ENCODE assay signal across 14 cellular contexts in genomic region chr22:43435851-43436535, GRCh38. TPM values are rescaled to one million over a fixed set of nuclear protein-coding genes. Genes with fewer than 3 reads are reported as not detected.
DNase-seq lines count a peak whose midpoint lies in the region; ATAC-seq, FAIRE-seq and TF ChIP-seq lines count a peak whose summit lies in the region.
"Had no signal": no experiment of that assay in that cellular context is flagged by ENCODE, and none has a peak within 500 bp of the region (broad histone marks: within the 10 kb centered on the region; RNA-seq: fewer than 3 reads in every experiment).

No MANE protein-coding gene starts in this region.

- DNase-seq in NCI-H1417 (lab: John Stamatoyannopoulos, UW) (peak in 2 of 3 experiments; percentile 70 to 74), NCI-H1417 treated with DMSO at 0.1 percent for 48 hours (lab: John Stamatoyannopoulos, UW) (no peak), NCI-H146 (lab: John Stamatoyannopoulos, UW) (peak; percentile 78), NCI-H774 (lab: John Stamatoyannopoulos, UW) (peak; percentile 52), pancreas (peak; percentile 75 to 92 (median 84)), COLO829 (ENCODE audit: low spot score) (no peak)
- DNase-seq in activated T-cell treated with anti-CD3 and anti-CD28 coated beads, Interleukin-2, amount 50 U/mL, for 1 hour = no peak
- DNase-seq: 8988T; activated CD8-positive, alpha-beta memory T cell treated with anti-CD3 and anti-CD28 coated beads, Interleukin-2, amount 50 U/mL, for 48 hours; dermis blood vessel endothelial cell had no signal

- peak overlapping the region in 3 of 4 donors; percentile 31 to 73 (median 66) for H3K27ac ChIP-seq in pancreas

- ATAC-seq in pancreas (peak; percentile 96 to 99 (median 98)), HG02970 (IDR thresholded peaks at IDR 0.05; ENCODE audit: low FRiP score, unreplicated experiment) (no peak)
- ATAC-seq: WTC11 had no signal

- H3K27me3 ChIP-seq in pancreas = no peaks in the 10 kb centered on the region

- intact Hi-C loops in pancreas (cut with DNase I) = no loop called here

- no peak for FAIRE-seq in pancreas (lab: Jason Lieb, UNC)

- H3K4me3 ChIP-seq in pancreas = no peak overlapping the region
- H3K4me3 ChIP-seq: lung had no signal

- H3K4me1 ChIP-seq in pancreas = peaks cover 0 to 9% (median 5%) of the 10 kb centered on the region in 3 donors

- no peak for TF ChIP-seq CTCF in pancreas (IDR thresholded peaks at IDR 0.05)

- no peaks in the 10 kb centered on the region for H3K36me3 ChIP-seq in pancreas

- no peaks in the 10 kb centered on the region for H3K9me3 ChIP-seq in pancreas

- 18 to 19% methylated on average over 19 of the region's 19 CpGs for WGBS in pancreas, 2 donors

RNA-seq across cellular contexts. Expression of gene MPPED1, which starts 24.2 kb away (rescaled TPM):
- total RNA-seq in pancreas = not detected
- under 1 TPM in 1 of 2 donors, not detected in 1; 0.05 TPM for polyA plus RNA-seq in pancreas
- total RNA-seq: dermis blood vessel endothelial cell, subcutaneous adipose tissue had no signal

Comparison
In these comparisons a context has a peak if more than half of its experiments do, and no peak if none do; other contexts are left out.
1. DNase-seq: peak in NCI-H1417 (2 of 3), NCI-H146 (single experiment), NCI-H774 (single experiment) and pancreas (6 of 6); none in NCI-H1417 treated with DMSO at 0.1 percent for 48 hours (single experiment), activated T-cell treated with anti-CD3 and anti-CD28 coated beads, Interleukin-2, amount 50 U/mL, for 1 hour (single experiment) and COLO829 (single experiment).